In the genomic region with DNA sequence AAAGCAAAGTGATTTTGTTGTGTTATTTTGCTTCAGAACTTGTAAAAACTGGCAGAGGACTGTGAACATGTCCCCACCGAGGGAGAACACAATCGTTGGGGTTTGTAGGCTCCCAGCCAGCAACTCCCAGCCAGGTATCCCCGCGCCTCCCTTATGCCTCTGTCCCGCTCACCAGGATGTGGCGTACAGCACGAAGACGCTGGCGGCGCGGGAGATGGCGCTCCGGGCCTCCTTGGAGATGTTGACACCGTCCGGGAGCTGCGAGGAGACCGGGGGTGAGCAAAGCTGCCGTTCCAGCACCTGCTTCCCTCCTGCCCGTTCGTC, we compare ENCODE assay signal across 8 cellular contexts. TPM values are rescaled to one million over a fixed set of nuclear protein-coding genes. Genes with fewer than 3 reads are reported as not detected.
DNase-seq lines count a peak whose midpoint lies in the region; ATAC-seq and TF ChIP-seq lines count a peak whose summit lies in the region.

No MANE protein-coding gene starts in this region.

- H3K4me1 ChIP-seq in CD8-positive, alpha-beta memory T cell (ENCODE audit: insufficient read depth, low read length): peaks cover 20% of the 10 kb centered on the region
- H3K4me1 ChIP-seq in thyroid gland: peaks cover 6 to 11% of the 10 kb centered on the region in 2 donors

- DNase-seq in CD8-positive, alpha-beta memory T cell: no peak
- DNase-seq in activated naive CD8-positive, alpha-beta T cell treated with anti-CD3 and anti-CD28 coated beads, Interleukin-2, amount 10 ng/mL, durations not matched to agents 7 days and 5 days: no peak
- no peak for DNase-seq in thyroid gland
- DNase-seq in CD1c-positive myeloid dendritic cell (ENCODE audit: extremely low spot score): no peak
- DNase-seq in DMS153 treated with DMSO at 0.1 percent for 48 hours (lab: John Stamatoyannopoulos, UW; ENCODE audit: unreplicated experiment): no peak

- ATAC-seq in HG02938 (IDR thresholded peaks at IDR 0.05; ENCODE audit: unreplicated experiment): peak; percentile 12
- ATAC-seq in activated naive CD8-positive, alpha-beta T cell treated with anti-CD3 and anti-CD28 coated beads, Interleukin-2, amount 10 ng/mL, durations not matched to agents 7 days and 5 days (ENCODE audit: low read depth): peak; percentile 25
- no peak for ATAC-seq in GM19023 (IDR thresholded peaks at IDR 0.05; ENCODE audit: unreplicated experiment)

- H3K4me3 Mint-ChIP-seq in CD8-positive, alpha-beta memory T cell: peak overlapping the region; percentile 90 to 99 (median 97)
- H3K4me3 Mint-ChIP-seq in activated naive CD8-positive, alpha-beta T cell treated with anti-CD3 and anti-CD28 coated beads, Interleukin-2, amount 10 ng/mL, durations not matched to agents 7 days and 5 days: peak overlapping the region; percentile 96

- TF ChIP-seq CTCF in thyroid gland (IDR thresholded peaks at IDR 0.05): no peak

- no peaks in the 10 kb centered on the region for H3K9me3 ChIP-seq in CD8-positive, alpha-beta memory T cell (ENCODE audit: low read length)
- no peaks in the 10 kb centered on the region for H3K9me3 ChIP-seq in thyroid gland

- WGBS in thyroid gland, 2 donors: 0% methylated on average over 2 to 6 of the region's 20 CpGs

- H3K4me1 Mint-ChIP-seq in CD8-positive, alpha-beta memory T cell: peaks cover 28 to 41% (median 34%) of the 10 kb centered on the region in 3 donors
- peaks cover 18% of the 10 kb centered on the region for H3K4me1 Mint-ChIP-seq in activated naive CD8-positive, alpha-beta T cell treated with anti-CD3 and anti-CD28 coated beads, Interleukin-2, amount 10 ng/mL, durations not matched to agents 7 days and 5 days

- intact Hi-C loops in thyroid gland (cut with DNase I): loop anchor here (5.0 kb wide), 1 partner anchor 138 kb away; no protein-coding TSS in a partner anchor

- peaks cover 0 to 38% (median 11%) of the 10 kb centered on the region in 3 donors for H3K36me3 Mint-ChIP-seq in CD8-positive, alpha-beta memory T cell
- H3K36me3 Mint-ChIP-seq in activated naive CD8-positive, alpha-beta T cell treated with anti-CD3 and anti-CD28 coated beads, Interleukin-2, amount 10 ng/mL, durations not matched to agents 7 days and 5 days: peaks cover 14% of the 10 kb centered on the region

- peak overlapping the region; percentile 82 for H3K4me3 ChIP-seq in CD8-positive, alpha-beta memory T cell (ENCODE audit: low read length)
- peak overlapping the region; percentile 67 to 79 (median 67) for H3K4me3 ChIP-seq in thyroid gland (replicated peaks in 1 of 3)

- peak overlapping the region; percentile 91 for H3K27ac ChIP-seq in CD8-positive, alpha-beta memory T cell (ENCODE audit: low read depth, low read length)
- H3K27ac ChIP-seq in layer of hippocampus (ENCODE audit: low read depth, low read length) (peak overlapping the region; percentile 99), thyroid gland (peak overlapping the region; percentile 97 to 99 (median 99))

- H3K27ac Mint-ChIP-seq in CD8-positive, alpha-beta memory T cell: peak overlapping the region; percentile 92 to 100 (median 98)
- peak overlapping the region; percentile 100 for H3K27ac Mint-ChIP-seq in activated naive CD8-positive, alpha-beta T cell treated with anti-CD3 and anti-CD28 coated beads, Interleukin-2, amount 10 ng/mL, durations not matched to agents 7 days and 5 days

- no peaks in the 10 kb centered on the region for H3K9me3 Mint-ChIP-seq in CD8-positive, alpha-beta memory T cell
- no peaks in the 10 kb centered on the region for H3K9me3 Mint-ChIP-seq in activated naive CD8-positive, alpha-beta T cell treated with anti-CD3 and anti-CD28 coated beads, Interleukin-2, amount 10 ng/mL, durations not matched to agents 7 days and 5 days

- no peaks in the 10 kb centered on the region for H3K27me3 ChIP-seq in CD8-positive, alpha-beta memory T cell (ENCODE audit: insufficient read depth, low read length, poor library complexity, severe bottlenecking)
- H3K27me3 ChIP-seq in layer of hippocampus (ENCODE audit: control insufficient read depth, insufficient read depth, low read length) (no peaks in the 10 kb centered on the region), thyroid gland (no peaks in the 10 kb centered on the region)

- POLR2A ChIA-PET in CD8-positive, alpha-beta memory T cell (lab: Charles Lee): interaction anchor here (0.6 to 2.5 kb wide), 10 partner anchors 9 to 189 kb away, joined by 3 to 19 read pairs (median 6); a partner anchor contains a TSS
- POLR2A ChIA-PET in activated naive CD8-positive, alpha-beta T cell treated with anti-CD3 and anti-CD28 coated beads, Interleukin-2, amount 10 ng/mL, durations not matched to agents 7 days and 5 days (lab: Charles Lee): interaction anchor here (0.6 to 3.0 kb wide), 21 partner anchors 10 to 1777 kb away, joined by 3 to 33 read pairs (median 5); a partner anchor contains a TSS

- peaks cover 0 to 3% of the 10 kb centered on the region in 2 donors for H3K27me3 Mint-ChIP-seq in CD8-positive, alpha-beta memory T cell
- H3K27me3 Mint-ChIP-seq in activated naive CD8-positive, alpha-beta T cell treated with anti-CD3 and anti-CD28 coated beads, Interleukin-2, amount 10 ng/mL, durations not matched to agents 7 days and 5 days: no peaks in the 10 kb centered on the region

- CTCF ChIA-PET in CD8-positive, alpha-beta memory T cell (lab: Charles Lee): interaction anchor here (0.8 to 3.1 kb wide), 9 partner anchors 9 to 248 kb away, joined by 4 to 33 read pairs (median 4); a partner anchor contains a TSS

- TF ChIP-seq POLR2A in thyroid gland (IDR thresholded peaks at IDR 0.05): no peak

- no peaks in the 10 kb centered on the region for H3K36me3 ChIP-seq in CD8-positive, alpha-beta memory T cell (ENCODE audit: insufficient read depth, low read length)
- H3K36me3 ChIP-seq in thyroid gland: peaks cover 10 to 11% of the 10 kb centered on the region in 2 donors

RNA-seq across cellular contexts. Expression of a gene that starts 0.6 kb away (rescaled TPM):
- total RNA-seq in CD8-positive, alpha-beta memory T cell: 10 to 100 TPM; 88.2 to 88.5 TPM
- 115 TPM for polyA plus RNA-seq in CD8-positive, alpha-beta memory T cell
- total RNA-seq in activated naive CD8-positive, alpha-beta T cell treated with anti-CD3 and anti-CD28 coated beads, Interleukin-2, amount 10 ng/mL, durations not matched to agents 7 days and 5 days: 10 to 100 TPM; 51.7 to 52.2 TPM
- 10 to 100 TPM; 29.2 to 54.9 (median 33.5) TPM for total RNA-seq in thyroid gland

RNA-seq across cellular contexts. Expression of a gene that starts 0.7 kb away (rescaled TPM):
- total RNA-seq in CD8-positive, alpha-beta memory T cell: under 1 TPM; 0.84 to 0.90 TPM
- 0.83 TPM for polyA plus RNA-seq in CD8-positive, alpha-beta memory T cell
- total RNA-seq in activated naive CD8-positive, alpha-beta T cell treated with anti-CD3 and anti-CD28 coated beads, Interleukin-2, amount 10 ng/mL, durations not matched to agents 7 days and 5 days: under 1 TPM; 0.36 to 0.54 TPM
- 1 to 10 TPM in 2 of 4 donors, under 1 TPM in 2; 0.39 to 2.5 (median 0.84) TPM for total RNA-seq in thyroid gland

RNA-seq across cellular contexts. Expression of a gene that starts 8.8 kb away (rescaled TPM):
- total RNA-seq in CD8-positive, alpha-beta memory T cell: 10 to 100 TPM; 22.3 to 22.8 TPM
- 22.1 TPM for polyA plus RNA-seq in CD8-positive, alpha-beta memory T cell
- total RNA-seq in activated naive CD8-positive, alpha-beta T cell treated with anti-CD3 and anti-CD28 coated beads, Interleukin-2, amount 10 ng/mL, durations not matched to agents 7 days and 5 days: 10 to 100 TPM; 33.9 to 40.4 TPM
- total RNA-seq in thyroid gland: 10 to 100 TPM; 23.5 to 50.0 (median 31.8) TPM

RNA-seq across cellular contexts. Expression of a gene that starts 33.1 kb away (rescaled TPM):
- 10 to 100 TPM; 11.9 to 14.3 TPM for total RNA-seq in CD8-positive, alpha-beta memory T cell
- polyA plus RNA-seq in CD8-positive, alpha-beta memory T cell: 39.6 TPM
- total RNA-seq in activated naive CD8-positive, alpha-beta T cell treated with anti-CD3 and anti-CD28 coated beads, Interleukin-2, amount 10 ng/mL, durations not matched to agents 7 days and 5 days: 10 to 100 TPM; 20.0 to 21.3 TPM
- total RNA-seq in thyroid gland: 10 to 100 TPM; 37.1 to 67.7 (median 53.0) TPM

RNA-seq across cellular contexts. Expression of a gene that starts 53.7 kb away (rescaled TPM):
- 10 to 100 TPM; 89.2 to 91.2 TPM for total RNA-seq in CD8-positive, alpha-beta memory T cell
- polyA plus RNA-seq in CD8-positive, alpha-beta memory T cell: 59.8 TPM
- total RNA-seq in activated naive CD8-positive, alpha-beta T cell treated with anti-CD3 and anti-CD28 coated beads, Interleukin-2, amount 10 ng/mL, durations not matched to agents 7 days and 5 days: 10 to 100 TPM; 63.2 to 65.5 TPM
- 10 to 100 TPM; 43.0 to 66.2 (median 55.6) TPM for total RNA-seq in thyroid gland
